In genomic region chr15:90174140-90174891, GRCh38 we compare ENCODE assay signal across 8 cellular contexts. TPM values are rescaled to one million over a fixed set of nuclear protein-coding genes. Genes with fewer than 3 reads are reported as not detected.
DNase-seq lines count a peak whose midpoint lies in the region; ATAC-seq and TF ChIP-seq lines count a peak whose summit lies in the region.

No MANE protein-coding gene starts in this region.

- H3K36me3 ChIP-seq in ACC112 (ENCODE audit: insufficient read depth, low read length) = no peaks in the 10 kb centered on the region
- no peaks in the 10 kb centered on the region for H3K36me3 ChIP-seq in gastroesophageal sphincter

- H3K4me3 ChIP-seq in ACC112 (ENCODE audit: low read depth, low read length) = no peak overlapping the region
- H3K4me3 ChIP-seq in gastroesophageal sphincter = peak overlapping the region in 1 of 2 donors; percentile 32

- TF ChIP-seq EP300 in gastroesophageal sphincter (IDR thresholded peaks at IDR 0.05) = peak; percentile 49

- H3K27me3 ChIP-seq in ACC112 (ENCODE audit: insufficient read depth, low read length) = no peaks in the 10 kb centered on the region
- no peaks in the 10 kb centered on the region for H3K27me3 ChIP-seq in gastroesophageal sphincter

- no peaks in the 10 kb centered on the region for H3K9me3 ChIP-seq in gastroesophageal sphincter

- no peak for TF ChIP-seq CTCF in gastroesophageal sphincter (IDR thresholded peaks at IDR 0.05)

- peaks cover 12% of the 10 kb centered on the region for H3K4me1 ChIP-seq in ACC112 (ENCODE audit: control insufficient read depth, insufficient read depth, low read length, unreplicated experiment)
- peaks cover 0 to 40% (median 14%) of the 10 kb centered on the region in 3 donors for H3K4me1 ChIP-seq in gastroesophageal sphincter

- H2AFZ ChIP-seq in ACC112 (ENCODE audit: low read length, unreplicated experiment) = peak overlapping the region; percentile 59

- ATAC-seq in gastroesophageal sphincter (peak; percentile 87), GM18868 (IDR thresholded peaks at IDR 0.05; ENCODE audit: unreplicated experiment) (no peak), HG02678 (IDR thresholded peaks at IDR 0.05; ENCODE audit: unreplicated experiment) (no peak), HG02884 (IDR thresholded peaks at IDR 0.05; ENCODE audit: unreplicated experiment) (no peak)

- H3K79me2 ChIP-seq in ACC112 (ENCODE audit: control insufficient read depth, insufficient read depth, low read length, unreplicated experiment) = no peaks in the 10 kb centered on the region

- DNase-seq in SK-N-DZ (ENCODE audit: low spot score) = peak; percentile 32
- peak; percentile 83 for DNase-seq in occipital lobe (lab: John Stamatoyannopoulos, UW)
- no peak for DNase-seq in activated effector memory CD4-positive, alpha-beta T cell treated with Interleukin-2 at 50 U/mL for 16 hours

- no peak for TF ChIP-seq POLR2A in gastroesophageal sphincter (IDR thresholded peaks at IDR 0.05)

- 17 to 27% methylated on average over 3 to 6 of the region's 25 CpGs for WGBS in gastroesophageal sphincter (ENCODE audit: low coverage in 1 of 2), 2 donors

- no peak overlapping the region for H3K27ac ChIP-seq in ACC112 (ENCODE audit: low read depth, low read length)
- H3K27ac ChIP-seq in gastroesophageal sphincter = peak overlapping the region; percentile 88 to 97 (median 96)

RNA-seq across cellular contexts. Expression of gene SEMA4B, which starts 26.8 kb away (rescaled TPM):
- polyA plus RNA-seq in SK-N-DZ (2014; cell fraction: cytosol; rRNA removed) = 6.4 and 14.3 TPM in 2 replicates
- polyA plus RNA-seq in SK-N-DZ (2014; cell fraction: nucleus; rRNA removed) = 4.4 and 11.4 TPM in 2 replicates
- total RNA-seq in gastroesophageal sphincter (10 to 100 TPM; 18.7 to 44.9 (median 41.9) TPM), occipital lobe (36.3 TPM)

RNA-seq across cellular contexts. Expression of gene CIB1, which starts 59.4 kb away (rescaled TPM):
- 5.1 and 9.0 TPM in 2 replicates for polyA plus RNA-seq in SK-N-DZ (2014; cell fraction: cytosol; rRNA removed)
- polyA plus RNA-seq in SK-N-DZ (2014; cell fraction: nucleus; rRNA removed) = 9.1 and 10.9 TPM in 2 replicates
- 10 to 100 TPM; 22.8 to 35.6 (median 25.5) TPM for total RNA-seq in gastroesophageal sphincter
- total RNA-seq in occipital lobe = 2.7 TPM

RNA-seq across cellular contexts. Expression of gene GDPGP1, which starts 59.7 kb away (rescaled TPM):
- 2.2 and 3.7 TPM in 2 replicates for polyA plus RNA-seq in SK-N-DZ (2014; cell fraction: cytosol; rRNA removed)
- polyA plus RNA-seq in SK-N-DZ (2014; cell fraction: nucleus; rRNA removed) = 1.7 and 4.8 TPM in 2 replicates
- total RNA-seq in gastroesophageal sphincter = 1 to 10 TPM; 2.0 to 8.9 (median 7.5) TPM
- 9.7 TPM for total RNA-seq in occipital lobe
